Comparison of ENCODE assay signal across 8 cellular contexts in genomic region chr5:115170128-115170923, GRCh38. TPM values are rescaled to one million over a fixed set of nuclear protein-coding genes. Genes with fewer than 3 reads are reported as not detected.
A peak's percentile ranks its signal among the peaks of the same experiment; 100 is the strongest.
DNase-seq lines count a peak whose midpoint lies in the region; ATAC-seq, FAIRE-seq and TF ChIP-seq lines count a peak whose summit lies in the region.

No MANE protein-coding gene starts in this region.

- intact Hi-C loops in endothelial cell of umbilical vein (cut with micrococcal nuclease), result loop anchor here (5.0 to 10.0 kb wide), 2 partner anchors 77 to 674 kb away; partner anchors contain the start of genes AP3S1 and ATG12

- DNase-seq in AG10803 (ENCODE audit: low read depth) (peak; percentile 6), SK-N-MC (ENCODE audit: low read depth, low spot score) (no peak), endothelial cell of umbilical vein (ENCODE audit: low read depth, low spot score) (peak; percentile 49), medulla oblongata (ENCODE audit: extremely low spot score) (no peak), HuH-7 (ENCODE audit: low spot score) (no peak)
- peak in 4 of 10 donors; percentile 7 to 62 (median 25) for DNase-seq in naive thymus-derived CD8-positive, alpha-beta T cell

- H3K9me3 ChIP-seq in SK-N-MC (ENCODE audit: low read depth, low read length) (no peaks in the 10 kb centered on the region), endothelial cell of umbilical vein (replicated peaks; ENCODE audit: control insufficient read depth, insufficient read depth, low read length) (no peaks in the 10 kb centered on the region)

- ATAC-seq in GM18907 (IDR thresholded peaks at IDR 0.05; ENCODE audit: unreplicated experiment) (peak; percentile 60), HG03095 (IDR thresholded peaks at IDR 0.05; ENCODE audit: unreplicated experiment) (peak; percentile 45)
- no peak for ATAC-seq in naive thymus-derived CD8-positive, alpha-beta T cell

- POLR2A ChIA-PET in endothelial cell of umbilical vein (lab: Charles Lee), result no interaction called here
- POLR2A ChIA-PET in naive thymus-derived CD8-positive, alpha-beta T cell (lab: Charles Lee), result interaction anchor here (0.6 kb wide), 1 partner anchor 445 kb away, joined by 3 read pairs; no protein-coding TSS in a partner anchor

- no peak for TF ChIP-seq POLR2A in endothelial cell of umbilical vein (IDR thresholded peaks at IDR 0.05; ENCODE audit: low read depth, low read length)

- H3K36me3 ChIP-seq in SK-N-MC (ENCODE audit: insufficient read depth, low read length), result no peaks in the 10 kb centered on the region
- no peaks in the 10 kb centered on the region for H3K36me3 ChIP-seq in endothelial cell of umbilical vein (ENCODE audit: control insufficient read depth in 2 of 2, extremely low read depth in 1 of 2, insufficient read depth in 2 of 2, low read length in 2 of 2)

- TF ChIP-seq CTCF in AG10803 (conservative IDR thresholded peaks at IDR 0.05; ENCODE audit: low read length), result no peak
- TF ChIP-seq CTCF in endothelial cell of umbilical vein (IDR thresholded peaks at IDR 0.05; ENCODE audit: extremely low read depth in 1 of 2, insufficient read depth in 1 of 2, low read depth in 1 of 2, low read length in 2 of 2), result no peak

- H3K9ac ChIP-seq in SK-N-MC (ENCODE audit: insufficient read length) (peak overlapping the region; percentile 74), endothelial cell of umbilical vein (replicated peaks; ENCODE audit: extremely low read depth, insufficient read depth, low read length) (no peak overlapping the region)

- peaks cover 0 to 19% (median 9%) of the 10 kb centered on the region in 9 donors for H3K9me3 Mint-ChIP-seq in naive thymus-derived CD8-positive, alpha-beta T cell

- no TSS peak for BruUV-seq in endothelial cell of umbilical vein (replicated peaks; lab: Mats Ljungman, UMichigan)

- H3K27me3 Mint-ChIP-seq in naive thymus-derived CD8-positive, alpha-beta T cell, result peaks cover 43 to 62% (median 61%) of the 10 kb centered on the region in 5 donors

- peaks cover 0 to 12% (median 7%) of the 10 kb centered on the region in 3 donors for H3K36me3 Mint-ChIP-seq in naive thymus-derived CD8-positive, alpha-beta T cell

- dilution Hi-C loops in endothelial cell of umbilical vein (cut with MboI; ENCODE audit: extremely low pct_ligation_motif_present, low sequenced_read_pairs), result no loop called here

- peak overlapping the region in 2 of 10 donors; percentile 42 to 72 for H3K27ac Mint-ChIP-seq in naive thymus-derived CD8-positive, alpha-beta T cell

- H4K20me1 ChIP-seq in endothelial cell of umbilical vein (replicated peaks; ENCODE audit: control insufficient read depth, extremely low read depth, insufficient read depth, low read length), result no peaks in the 10 kb centered on the region

- H3K4me2 ChIP-seq in endothelial cell of umbilical vein (ENCODE audit: insufficient read depth, low read length), result peak overlapping the region; percentile 64

- H3K27me3 ChIP-seq in endothelial cell of umbilical vein (ENCODE audit: control insufficient read depth in 2 of 2, insufficient read depth in 2 of 2, low read length in 2 of 2), result peaks cover 22 to 55% of the 10 kb centered on the region in 2 experiments

- CTCF ChIA-PET in endothelial cell of umbilical vein (lab: Charles Lee), result interaction anchor here (0.7 to 1.4 kb wide), 4 partner anchors 12 to 1558 kb away, joined by 3 to 4 read pairs (median 4); no protein-coding TSS in a partner anchor

- H3K4me1 ChIP-seq in endothelial cell of umbilical vein (ENCODE audit: control insufficient read depth, extremely low read depth, insufficient read depth, low read length), result peaks cover 11% of the 10 kb centered on the region

- no peaks in the 10 kb centered on the region for H3K9me1 ChIP-seq in endothelial cell of umbilical vein (replicated peaks; ENCODE audit: control insufficient read depth, extremely low read depth, insufficient read depth, low read length)

- H3K4me3 Mint-ChIP-seq in naive thymus-derived CD8-positive, alpha-beta T cell, result peak overlapping the region; percentile 74 to 91 (median 86)

- H3K79me2 ChIP-seq in endothelial cell of umbilical vein (ENCODE audit: control insufficient read depth, insufficient read depth, low read length), result no peaks in the 10 kb centered on the region

- no peak for FAIRE-seq in endothelial cell of umbilical vein (lab: Jason Lieb, UNC)

- H2AFZ ChIP-seq in endothelial cell of umbilical vein (ENCODE audit: low read depth, low read length), result peak overlapping the region; percentile 43

- H3K27ac ChIP-seq in SK-N-MC, result no peak overlapping the region
- no peak overlapping the region for H3K27ac ChIP-seq in endothelial cell of umbilical vein (ENCODE audit: insufficient read depth, low read depth, low read length)

- H3K4me1 Mint-ChIP-seq in naive thymus-derived CD8-positive, alpha-beta T cell, result peaks cover 8 to 23% (median 13%) of the 10 kb centered on the region in 4 donors

- H3K4me3 ChIP-seq in AG10803 (ENCODE audit: low read length) (peak overlapping the region; percentile 74), SK-N-MC (peak overlapping the region; percentile 98), endothelial cell of umbilical vein (replicated peaks in 1 of 3; ENCODE audit: insufficient read depth in 1 of 3, low read depth in 1 of 3, low read length in 3 of 3) (peak overlapping the region; percentile 14 to 61 (median 24))

TF ChIP-seq in endothelial cell of umbilical vein, 7 proteins besides CTCF, POLR2A, EP300 and RAD21:
- TF ChIP-seq EZH2 (IDR thresholded peaks at IDR 0.05; ENCODE audit: borderline replicate concordance, low read depth, low read length, severe bottlenecking) (no peak), POLR2AphosphoS5 (IDR thresholded peaks at IDR 0.05; ENCODE audit: insufficient read depth, low read depth, low read length) (no peak), JUN (IDR thresholded peaks at IDR 0.05; ENCODE audit: borderline replicate concordance, insufficient read depth, insufficient read length, low read depth) (no peak), MYC (IDR thresholded peaks at IDR 0.05; ENCODE audit: low read depth, low read length) (no peak), GATA2 (IDR thresholded peaks at IDR 0.05; ENCODE audit: insufficient read depth, insufficient read length, low read depth, low read length) (no peak), FOS (IDR thresholded peaks at IDR 0.05; ENCODE audit: borderline replicate concordance, insufficient read depth, low read length) (no peak)
- TF ChIP-seq, protein P1, sequence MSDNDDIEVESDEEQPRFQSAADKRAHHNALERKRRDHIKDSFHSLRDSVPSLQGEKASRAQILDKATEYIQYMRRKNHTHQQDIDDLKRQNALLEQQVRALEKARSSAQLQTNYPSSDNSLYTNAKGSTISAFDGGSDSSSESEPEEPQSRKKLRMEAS (IDR thresholded peaks at IDR 0.05; ENCODE audit: insufficient read depth, insufficient read length), result no peak

RNA-seq across cellular contexts. Expression of gene TRIM36, which starts 0.6 kb away (rescaled TPM):
- 0.69 and 1.2 TPM in 2 replicates for total RNA-seq in endothelial cell of umbilical vein
- 0.67 and 0.76 TPM in 2 replicates for polyA plus RNA-seq in endothelial cell of umbilical vein
- polyA plus RNA-seq in endothelial cell of umbilical vein (2011; cell fraction: cytosol; rRNA removed), result 0.17 and 0.40 TPM in 2 replicates
- polyA plus RNA-seq in endothelial cell of umbilical vein (2011; cell fraction: nucleus; rRNA removed), result 0.38 and 0.99 TPM in 2 replicates
- polyA plus RNA-seq in endothelial cell of umbilical vein (2012), result 0.25 and 0.26 TPM in 2 replicates
- 0.30 and 0.70 TPM in 2 replicates for polyA minus RNA-seq in endothelial cell of umbilical vein
- polyA minus RNA-seq in endothelial cell of umbilical vein (2011; cell fraction: cytosol; rRNA and poly(A)+ RNA removed), result 4.6 TPM
- polyA minus RNA-seq in endothelial cell of umbilical vein (2011; cell fraction: nucleus; rRNA and poly(A)+ RNA removed), result 0.82 and 3.8 TPM in 2 replicates
- under 1 TPM in 1 of 2 experiments, not detected in 1; 0.57 TPM for total RNA-seq in naive thymus-derived CD8-positive, alpha-beta T cell
- not detected for polyA plus RNA-seq in naive thymus-derived CD8-positive, alpha-beta T cell

Comparison
In these comparisons a context has a peak if more than half of its experiments do, and no peak if none do; other contexts are left out.
1. DNase-seq: peak in AG10803 (single experiment) and endothelial cell of umbilical vein (single experiment); none in SK-N-MC (single experiment), medulla oblongata (single experiment) and HuH-7 (single experiment).
2. H3K4me3 ChIP-seq: peak in every context shown above with its lines; median percentile 98 in SK-N-MC; 74 in AG10803; 24 in endothelial cell of umbilical vein.
3. ATAC-seq: peak in GM18907 (single experiment) and HG03095 (single experiment); none in naive thymus-derived CD8-positive, alpha-beta T cell (0 of 2).